22 cellular contexts compared by ENCODE assay signal in genomic region chr5:99398946-99399345, GRCh38.
"Had no signal": no experiment of that assay in that cellular context is flagged by ENCODE, and none has a peak within 500 bp of the region (broad histone marks: within the 10 kb centered on the region; RNA-seq: fewer than 3 reads in every experiment).

No MANE protein-coding gene starts in this region.

- H3K4me1 ChIP-seq: esophagus muscularis mucosa, parathyroid adenoma, psoas muscle, right lobe of liver, suprapubic skin, tibial artery, upper lobe of left lung, vagina had no signal

- ATAC-seq: left colon; left ventricle myocardium superior; psoas muscle; right lobe of liver; stimulated activated effector memory CD8-positive, alpha-beta T cell treated with anti-CD3 and anti-CD28 coated beads, Interleukin-12 subunit alpha, Interleukin-12 subunit beta, amount 100 ng/mL, for 72 hours; stimulated activated naive CD8-positive, alpha-beta T cell treated with anti-CD3 and anti-CD28 coated beads, Interleukin-15, Interleukin-2, amounts not matched to agents 100 U/mL and 50 U/mL, for 24 hours had no signal

- H3K27me3 ChIP-seq: esophagus muscularis mucosa, hepatocyte, right lobe of liver, suprapubic skin, tibial artery, upper lobe of left lung, vagina had no signal

- H3K9me3 ChIP-seq: right lobe of liver, vagina had no signal

- H3K27ac ChIP-seq: epithelial cell of prostate, esophagus muscularis mucosa, hepatocyte, parathyroid adenoma, psoas muscle, right lobe of liver, suprapubic skin, tibial artery, upper lobe of left lung, vagina had no signal

- H3K4me3 ChIP-seq: esophagus muscularis mucosa, hepatocyte, lung, psoas muscle, right lobe of liver, suprapubic skin, tibial artery, upper lobe of left lung, vagina had no signal

- H3K36me3 ChIP-seq: esophagus muscularis mucosa, right lobe of liver, suprapubic skin, tibial artery, upper lobe of left lung, vagina had no signal

- DNase-seq: effector memory CD4-positive, alpha-beta T cell; head of caudate nucleus; left colon; left ventricle myocardium superior; mesenchymal stem cell; midbrain; psoas muscle; retina; right lobe of liver; stimulated activated CD4-positive, alpha-beta T cell treated with anti-CD3 and anti-CD28 coated beads, Interleukin-4, amount 100 ng/mL, for 1 hour; stimulated activated CD8-positive, alpha-beta memory T cell treated with anti-CD3 and anti-CD28 coated beads, Interleukin-4, amount 100 ng/mL, for 48 hours; stimulated activated naive CD8-positive, alpha-beta T cell treated with anti-CD3 and anti-CD28 coated beads, Interleukin-15, Interleukin-2, amounts not matched to agents 100 U/mL and 50 U/mL, for 24 hours; tibial artery; upper lobe of left lung had no signal
